In genomic region chr13:101951114-101951513, GRCh38 we compare ENCODE assay signal across 27 cellular contexts.
"Had no signal": no experiment of that assay in that cellular context is flagged by ENCODE, and none has a peak within 500 bp of the region (broad histone marks: within the 10 kb centered on the region; RNA-seq: fewer than 3 reads in every experiment).

No MANE protein-coding gene starts in this region.

- H3K36me3 Mint-ChIP-seq: immature natural killer cell, mesothelial cell of epicardium, naive B cell had no signal

- H3K36me3 ChIP-seq: colonic mucosa, esophagus squamous epithelium, gastrocnemius medialis, left lung, lower lobe of right lung had no signal

- H3K4me2 ChIP-seq: hepatocyte had no signal

- DNase-seq: colonic mucosa; cortex of kidney; effector CD8-positive, alpha-beta T cell; effector memory CD8-positive, alpha-beta T cell; endodermal cell; erythroblast; esophagus squamous epithelium; foreskin fibroblast; foreskin melanocyte; gastrocnemius medialis; glutamatergic neuron; head of caudate nucleus; hypothalamus; immature natural killer cell; islet precursor cell; kidney; kidney glomerular epithelial cell; left lung; lower lobe of right lung; mesenchymal stem cell; mucosa of descending colon; naive B cell had no signal

- H3K27ac Mint-ChIP-seq: dendritic cell treated with granulocyte-macrophage colony-stimulating factor and Interleukin-4, amounts not matched to agents 40 ng/mL and 50 ng/mL, for 4 days; effector memory CD8-positive, alpha-beta T cell; endodermal cell; immature natural killer cell; mesothelial cell of epicardium; naive B cell had no signal

- H3K27me3 Mint-ChIP-seq: dendritic cell treated with granulocyte-macrophage colony-stimulating factor and Interleukin-4, amounts not matched to agents 40 ng/mL and 50 ng/mL, for 4 days; effector memory CD8-positive, alpha-beta T cell; naive B cell had no signal

- H3K4me3 ChIP-seq: colonic mucosa, esophagus squamous epithelium, gastrocnemius medialis, hepatocyte, left lung, lower lobe of right lung, mucosa of descending colon had no signal

- H3K4me1 ChIP-seq: colonic mucosa, esophagus squamous epithelium, gastrocnemius medialis, left lung, lower lobe of right lung had no signal

- H3K27ac ChIP-seq: colonic mucosa, epithelial cell of prostate, esophagus squamous epithelium, gastrocnemius medialis, hepatocyte, left lung, lower lobe of right lung had no signal

- H3K9me3 Mint-ChIP-seq: dendritic cell treated with granulocyte-macrophage colony-stimulating factor and Interleukin-4, amounts not matched to agents 40 ng/mL and 50 ng/mL, for 4 days; effector memory CD8-positive, alpha-beta T cell; endodermal cell; mesothelial cell of epicardium had no signal

- H3K27me3 ChIP-seq: colonic mucosa, esophagus squamous epithelium, gastrocnemius medialis, hepatocyte, left lung had no signal

- H3K4me1 Mint-ChIP-seq: endodermal cell, immature natural killer cell, mesothelial cell of epicardium had no signal

- H3K4me3 Mint-ChIP-seq: dendritic cell treated with granulocyte-macrophage colony-stimulating factor and Interleukin-4, amounts not matched to agents 40 ng/mL and 50 ng/mL, for 4 days; effector memory CD8-positive, alpha-beta T cell; endodermal cell; immature natural killer cell; mesothelial cell of epicardium; naive B cell had no signal

- H3K9me3 ChIP-seq: colonic mucosa, esophagus squamous epithelium, gastrocnemius medialis, left lung, lower lobe of right lung, mucosa of descending colon had no signal

- H2AFZ ChIP-seq: hepatocyte had no signal

- H3K79me2 ChIP-seq: hepatocyte had no signal

- ATAC-seq: effector memory CD8-positive, alpha-beta T cell; esophagus mucosa; gastrocnemius medialis; left lung; lower lobe of right lung; mucosa of descending colon had no signal
